19 cellular contexts compared by ENCODE assay signal in genomic region chr6:17556014-17556413, GRCh38. TPM values are rescaled to one million over a fixed set of nuclear protein-coding genes. Genes with fewer than 3 reads are reported as not detected.
DNase-seq lines count a peak whose midpoint lies in the region; ATAC-seq, FAIRE-seq and TF ChIP-seq lines count a peak whose summit lies in the region.
"Had no signal": no experiment of that assay in that cellular context is flagged by ENCODE, and none has a peak within 500 bp of the region (broad histone marks: within the 10 kb centered on the region; RNA-seq: fewer than 3 reads in every experiment).

No MANE protein-coding gene starts in this region.

- in situ Hi-C loops in IMR-90 (cut with MboI; ENCODE audit: low sequenced_read_pairs): no loop called here

- H2BK120ac ChIP-seq in IMR-90 (ENCODE audit: low read depth, low read length): no peak overlapping the region

- CTCF ChIA-PET in IMR-90 (lab: Yijun Ruan, JAX): no interaction called here
- CTCF ChIA-PET in endothelial cell of umbilical vein (lab: Charles Lee): interaction anchor here (1.3 kb wide), 1 partner anchor 275 kb away, joined by 3 read pairs; the partner anchor contains the start of gene RBM24

- H3K36me3 ChIP-seq in IMR-90 (ENCODE audit: control insufficient read depth, insufficient read depth, low read length): peaks cover 17% of the 10 kb centered on the region
- H3K36me3 ChIP-seq in endothelial cell of umbilical vein (ENCODE audit: control insufficient read depth in 2 of 2, extremely low read depth in 1 of 2, insufficient read depth in 2 of 2, low read length in 2 of 2): no peaks in the 10 kb centered on the region

- TF ChIP-seq POLR2A in IMR-90 (IDR thresholded peaks at IDR 0.05; ENCODE audit: low read depth, low read length): no peak
- TF ChIP-seq POLR2A in endothelial cell of umbilical vein (IDR thresholded peaks at IDR 0.05; ENCODE audit: low read depth, low read length): no peak

- no peak overlapping the region for H3K18ac ChIP-seq in IMR-90 (ENCODE audit: low read depth, low read length)

- H3K23ac ChIP-seq in IMR-90 (ENCODE audit: low read depth, low read length): no peak overlapping the region

- no peak overlapping the region for H4K5ac ChIP-seq in IMR-90 (ENCODE audit: low read depth, low read length)

- H2AFZ ChIP-seq in IMR-90 (replicated peaks; ENCODE audit: low read length, poor library complexity) (no peak overlapping the region), endothelial cell of umbilical vein (ENCODE audit: low read depth, low read length) (no peak overlapping the region)
- H2AFZ ChIP-seq: GM23248 had no signal

- H3K4me2 ChIP-seq in IMR-90 (ENCODE audit: low read depth, low read length) (no peak overlapping the region), endothelial cell of umbilical vein (ENCODE audit: insufficient read depth, low read length) (no peak overlapping the region)

- H2BK20ac ChIP-seq in IMR-90 (ENCODE audit: low read depth, low read length): no peak overlapping the region

- POLR2A ChIA-PET in IMR-90 (lab: Charles Lee; ENCODE audit: unreplicated experiment) (no interaction called here), endothelial cell of umbilical vein (lab: Charles Lee) (no interaction called here)

- DNase-seq in IMR-90: peak; percentile 12
- DNase-seq in NCI-H2171 treated with DMSO at 0.1 percent for 48 hours (lab: John Stamatoyannopoulos, UW): peak; percentile 59
- peak; percentile 3 for DNase-seq in endothelial cell of umbilical vein (ENCODE audit: low read depth, low spot score)
- peak; percentile 56 for DNase-seq in foreskin melanocyte
- DNase-seq in SW480 (ENCODE audit: low spot score): no peak
- no peak for DNase-seq in left colon
- DNase-seq: ACHN; AML-193; CD4-positive, alpha-beta memory T cell; DMS53; DND-41; EL; GM23248; KBM-7 had no signal

- no peak overlapping the region for H2AK5ac ChIP-seq in IMR-90 (ENCODE audit: low read depth, low read length)

- H4K91ac ChIP-seq in IMR-90 (ENCODE audit: insufficient read depth, low read depth, low read length): no peak overlapping the region

- no peak overlapping the region for H2BK15ac ChIP-seq in IMR-90 (ENCODE audit: low read depth, low read length)

- dilution Hi-C loops in IMR-90 (cut with HindIII; ENCODE audit: low sequenced_read_pairs, unreplicated experiment): no loop called here
- dilution Hi-C loops in endothelial cell of umbilical vein (cut with MboI; ENCODE audit: extremely low pct_ligation_motif_present, low sequenced_read_pairs): no loop called here

- no peak overlapping the region for H3K14ac ChIP-seq in IMR-90 (replicated peaks; ENCODE audit: low read depth, low read length)

- H3K9me3 ChIP-seq in IMR-90 (ENCODE audit: control insufficient read depth, insufficient read depth, low read length) (no peaks in the 10 kb centered on the region), endothelial cell of umbilical vein (replicated peaks; ENCODE audit: control insufficient read depth, insufficient read depth, low read length) (no peaks in the 10 kb centered on the region)
- H3K9me3 ChIP-seq: HAP-1 had no signal

- H3K27ac ChIP-seq in IMR-90 (ENCODE audit: insufficient read depth, low read length) (no peak overlapping the region; the same call in 1 of the 2 replicates), endothelial cell of umbilical vein (ENCODE audit: insufficient read depth, low read depth, low read length) (no peak overlapping the region)
- H3K27ac ChIP-seq: C4-2B, GM23248 had no signal

- H3K9me1 ChIP-seq in IMR-90 (ENCODE audit: insufficient read depth, low read length) (no peaks in the 10 kb centered on the region), endothelial cell of umbilical vein (replicated peaks; ENCODE audit: control insufficient read depth, extremely low read depth, insufficient read depth, low read length) (no peaks in the 10 kb centered on the region)

- FAIRE-seq in endothelial cell of umbilical vein (lab: Jason Lieb, UNC): no peak
- FAIRE-seq: A204.1, GM12891 had no signal

- intact Hi-C loops in IMR-90 (cut with micrococcal nuclease) (loop anchor here (5.0 kb wide), 1 partner anchor 39 kb away; no protein-coding TSS in a partner anchor), endothelial cell of umbilical vein (cut with micrococcal nuclease) (no loop called here), left colon (cut with DNase I, micrococcal nuclease) (no loop called here)

- H2AK9ac ChIP-seq in IMR-90 (replicated peaks; ENCODE audit: low read depth, low read length, poor library complexity): no peak overlapping the region

- H3K4ac ChIP-seq in IMR-90 (ENCODE audit: low read depth, low read length): no peak overlapping the region

- TF ChIP-seq CTCF in IMR-90 (conservative IDR thresholded peaks at IDR 0.05; ENCODE audit: low read depth, low read length): no peak
- TF ChIP-seq CTCF in endothelial cell of umbilical vein (IDR thresholded peaks at IDR 0.05; ENCODE audit: extremely low read depth in 1 of 2, insufficient read depth in 1 of 2, low read depth in 1 of 2, low read length in 2 of 2): no peak

- no peak overlapping the region for H3K9ac ChIP-seq in IMR-90 (ENCODE audit: low read depth, low read length)
- H3K9ac ChIP-seq in endothelial cell of umbilical vein (replicated peaks; ENCODE audit: extremely low read depth, insufficient read depth, low read length): no peak overlapping the region
- H3K9ac ChIP-seq: GM23248 had no signal

- H4K20me1 ChIP-seq in IMR-90 (ENCODE audit: insufficient read depth, low read length): no peaks in the 10 kb centered on the region
- H4K20me1 ChIP-seq in endothelial cell of umbilical vein (replicated peaks; ENCODE audit: control insufficient read depth, extremely low read depth, insufficient read depth, low read length): no peaks in the 10 kb centered on the region

- BruUV-seq in IMR-90 (replicated peaks; lab: Mats Ljungman, UMichigan): no TSS peak
- no TSS peak for BruUV-seq in endothelial cell of umbilical vein (replicated peaks; lab: Mats Ljungman, UMichigan)

- no peak overlapping the region for H4K8ac ChIP-seq in IMR-90 (ENCODE audit: low read depth in 2 of 2, low read length in 2 of 2)

- no peaks in the 10 kb centered on the region for H3K79me1 ChIP-seq in IMR-90 (ENCODE audit: low read depth in 1 of 2, low read length in 2 of 2)

- H3K56ac ChIP-seq in IMR-90 (ENCODE audit: extremely low read depth, insufficient read depth, low read length): no peak overlapping the region

- H2BK5ac ChIP-seq in IMR-90 (ENCODE audit: low read depth, low read length, poor library complexity, severe bottlenecking): no peak overlapping the region

- no peak for ATAC-seq in IMR-90 (ENCODE audit: low read depth)
- no peak for ATAC-seq in HG03460 (IDR thresholded peaks at IDR 0.05; ENCODE audit: unreplicated experiment)
- ATAC-seq in left colon: no peak

- H3K27me3 ChIP-seq in IMR-90 (ENCODE audit: control insufficient read depth, insufficient read depth, low read length) (no peaks in the 10 kb centered on the region), endothelial cell of umbilical vein (ENCODE audit: control insufficient read depth in 2 of 2, insufficient read depth in 2 of 2, low read length in 2 of 2) (no peaks in the 10 kb centered on the region)

- H3K4me1 ChIP-seq in IMR-90 (ENCODE audit: control insufficient read depth, insufficient read depth, low read length) (no peaks in the 10 kb centered on the region), endothelial cell of umbilical vein (ENCODE audit: control insufficient read depth, extremely low read depth, insufficient read depth, low read length) (no peaks in the 10 kb centered on the region)

- no peak for TF ChIP-seq RAD21 in IMR-90 (IDR thresholded peaks at IDR 0.05; ENCODE audit: low read length)

- WGBS in IMR-90 (ENCODE audit: extremely low coverage in 2 of 2, insufficient read length in 1 of 2), 2 experiments: no CpG with 5 or more reads among the region's 4 CpGs

- H3K79me2 ChIP-seq in endothelial cell of umbilical vein (ENCODE audit: control insufficient read depth, insufficient read depth, low read length): no peaks in the 10 kb centered on the region

- no peak overlapping the region for H3K4me3 ChIP-seq in IMR-90 (ENCODE audit: insufficient read depth, low read depth, low read length)
- no peak overlapping the region for H3K4me3 ChIP-seq in endothelial cell of umbilical vein (replicated peaks in 1 of 3; ENCODE audit: insufficient read depth in 1 of 3, low read depth in 1 of 3, low read length in 3 of 3)
- H3K4me3 ChIP-seq: GM23248, HAP-1 had no signal

TF ChIP-seq in IMR-90, 13 proteins besides CTCF, POLR2A, EP300 and RAD21 (continues in another document):
- TF ChIP-seq BHLHE40 (IDR thresholded peaks at IDR 0.05; ENCODE audit: low read depth, low read length): no peak
- no peak for TF ChIP-seq RCOR1 (IDR thresholded peaks at IDR 0.05; ENCODE audit: insufficient replicate concordance, low read length)
- TF ChIP-seq FOS (IDR thresholded peaks at IDR 0.05; ENCODE audit: low read depth, low read length): no peak
- TF ChIP-seq MXI1 (IDR thresholded peaks at IDR 0.05; ENCODE audit: borderline replicate concordance, low read depth, low read length): no peak
- TF ChIP-seq CEBPB (IDR thresholded peaks at IDR 0.05; ENCODE audit: low read depth, low read length): no peak
- no peak for TF ChIP-seq SMC3 (IDR thresholded peaks at IDR 0.05; ENCODE audit: low read depth, low read length)

TF ChIP-seq in endothelial cell of umbilical vein, 7 proteins besides CTCF, POLR2A, EP300 and RAD21 (continues in another document):
- TF ChIP-seq MYC (IDR thresholded peaks at IDR 0.05; ENCODE audit: low read depth, low read length) (no peak), JUN (IDR thresholded peaks at IDR 0.05; ENCODE audit: borderline replicate concordance, insufficient read depth, insufficient read length, low read depth) (no peak), GATA2 (IDR thresholded peaks at IDR 0.05; ENCODE audit: insufficient read depth, insufficient read length, low read depth, low read length) (no peak), EZH2 (IDR thresholded peaks at IDR 0.05; ENCODE audit: borderline replicate concordance, low read depth, low read length, severe bottlenecking) (no peak), POLR2AphosphoS5 (IDR thresholded peaks at IDR 0.05; ENCODE audit: insufficient read depth, low read depth, low read length) (no peak), FOS (IDR thresholded peaks at IDR 0.05; ENCODE audit: borderline replicate concordance, insufficient read depth, low read length) (no peak)

RNA-seq across cellular contexts. Expression of gene FAM8A1, which starts 44.1 kb away (rescaled TPM):
- 8.2 and 17.2 TPM in 2 replicates for total RNA-seq in IMR-90 (2012; rRNA removed)
- 6.2 and 8.1 TPM in 2 replicates for polyA plus RNA-seq in IMR-90 (2012; rRNA removed)
- 2.0 and 2.6 TPM in 2 replicates for polyA plus RNA-seq in IMR-90 (2012; cell fraction: cytosol; rRNA removed)
- 2.6 and 8.1 TPM in 2 replicates for polyA plus RNA-seq in IMR-90 (2012; cell fraction: nucleus; rRNA removed; ENCODE audit: low replicate concordance)
- total RNA-seq in endothelial cell of umbilical vein: 11.3 and 11.5 TPM in 2 replicates
- 4.3 and 4.8 TPM in 2 replicates for polyA plus RNA-seq in endothelial cell of umbilical vein
- 4.2 and 4.8 TPM in 2 replicates for polyA plus RNA-seq in endothelial cell of umbilical vein (2011; cell fraction: cytosol; rRNA removed)
- polyA plus RNA-seq in endothelial cell of umbilical vein (2011; cell fraction: nucleus; rRNA removed): 5.7 and 7.6 TPM in 2 replicates
- 8.2 and 9.5 TPM in 2 replicates for polyA plus RNA-seq in endothelial cell of umbilical vein (2012)
- polyA minus RNA-seq in endothelial cell of umbilical vein: 5.5 and 5.7 TPM in 2 replicates
- polyA minus RNA-seq in endothelial cell of umbilical vein (2011; cell fraction: cytosol; rRNA and poly(A)+ RNA removed): 7.6 TPM
- 4.0 and 4.5 TPM in 2 replicates for polyA minus RNA-seq in endothelial cell of umbilical vein (2011; cell fraction: nucleus; rRNA and poly(A)+ RNA removed)
- 10 to 100 TPM; 39.2 to 44.9 TPM for total RNA-seq in left colon

Comparison
In these comparisons a context has a peak if more than half of its experiments do, and no peak if none do; other contexts are left out.
1. DNase-seq: peak in IMR-90 (single experiment), NCI-H2171 treated with DMSO at 0.1 percent for 48 hours (single experiment), endothelial cell of umbilical vein (single experiment) and foreskin melanocyte (single experiment); none in SW480 (single experiment) and left colon (0 of 2).